ENCODE assay signal across 17 cellular contexts in genomic region chr1:216071227-216071626, GRCh38.
DNase-seq lines count a peak whose midpoint lies in the region; ATAC-seq and TF ChIP-seq lines count a peak whose summit lies in the region.
"Had no signal": no experiment of that assay in that cellular context is flagged by ENCODE, and none has a peak within 500 bp of the region (broad histone marks: within the 10 kb centered on the region; RNA-seq: fewer than 3 reads in every experiment).

No MANE protein-coding gene starts in this region.

- no peaks in the 10 kb centered on the region for H3K36me3 Mint-ChIP-seq in neural progenitor cell

- H3K27ac ChIP-seq in hepatocyte = no peak overlapping the region
- no peak overlapping the region for H3K27ac ChIP-seq in neural progenitor cell
- H3K27ac ChIP-seq: BLaER1 had no signal

- H3K4me1 Mint-ChIP-seq in neural progenitor cell = peaks cover 23% of the 10 kb centered on the region
- H3K4me1 Mint-ChIP-seq: CD8-positive, alpha-beta memory T cell had no signal

- H3K9me3 ChIP-seq in hepatocyte (ENCODE audit: low read depth) (no peaks in the 10 kb centered on the region), neural progenitor cell (ENCODE audit: low read depth) (no peaks in the 10 kb centered on the region)
- H3K9me3 ChIP-seq: BLaER1, Caco-2 had no signal

- H4K20me1 ChIP-seq in hepatocyte (ENCODE audit: insufficient read depth, poor library complexity, severe bottlenecking) (no peaks in the 10 kb centered on the region), neural progenitor cell (ENCODE audit: low read depth) (no peaks in the 10 kb centered on the region)
- H4K20me1 ChIP-seq: BLaER1 had no signal

- no peaks in the 10 kb centered on the region for H3K27me3 Mint-ChIP-seq in neural progenitor cell (ENCODE audit: insufficient read depth, low read depth)
- H3K27me3 Mint-ChIP-seq: CD8-positive, alpha-beta memory T cell had no signal

- peak; percentile 80 for DNase-seq in DMS153 (lab: John Stamatoyannopoulos, UW)
- peak; percentile 89 for DNase-seq in NCI-H69 (lab: John Stamatoyannopoulos, UW)
- DNase-seq in hepatocyte (ENCODE audit: low spot score) = peak; percentile 5
- DNase-seq in neural progenitor cell (ENCODE audit: low spot score) = no peak
- no peak for DNase-seq in NAMALWA (ENCODE audit: low spot score)
- no peak for DNase-seq in cardiac septum (ENCODE audit: low spot score)
- no peak for DNase-seq in ureter (ENCODE audit: low spot score)
- DNase-seq: 8988T; AML-193; Caco-2; CD8-positive, alpha-beta memory T cell; DMS79; H7; IMR-90 had no signal

- intact Hi-C loops in cardiac septum (cut with DNase I) = no loop called here

- H3K4me1 ChIP-seq in hepatocyte (ENCODE audit: insufficient read depth) (no peaks in the 10 kb centered on the region), neural progenitor cell (no peaks in the 10 kb centered on the region)
- H3K4me1 ChIP-seq: BLaER1 had no signal

- no peak overlapping the region for H3K27ac Mint-ChIP-seq in neural progenitor cell
- H3K27ac Mint-ChIP-seq: CD8-positive, alpha-beta memory T cell had no signal

- H3K9me3 Mint-ChIP-seq in neural progenitor cell = no peaks in the 10 kb centered on the region

- H3K4me2 ChIP-seq in hepatocyte (no peak overlapping the region), neural progenitor cell (no peak overlapping the region)
- H3K4me2 ChIP-seq: BLaER1 had no signal

- no peaks in the 10 kb centered on the region for H3K27me3 ChIP-seq in hepatocyte
- H3K27me3 ChIP-seq in neural progenitor cell = no peaks in the 10 kb centered on the region
- H3K27me3 ChIP-seq: BLaER1 had no signal

- H3K36me3 ChIP-seq in hepatocyte (replicated peaks; ENCODE audit: insufficient read depth, low read depth) (no peaks in the 10 kb centered on the region), neural progenitor cell (no peaks in the 10 kb centered on the region)
- H3K36me3 ChIP-seq: BLaER1 had no signal

- H3K4me3 Mint-ChIP-seq in neural progenitor cell = no peak overlapping the region
- H3K4me3 Mint-ChIP-seq: CD8-positive, alpha-beta memory T cell had no signal

- H2AFZ ChIP-seq in hepatocyte (no peak overlapping the region), neural progenitor cell (replicated peaks) (peak overlapping the region; percentile 68)

- H3K9ac ChIP-seq in neural progenitor cell = no peak overlapping the region
- H3K9ac ChIP-seq: BLaER1 had no signal

- no peaks in the 10 kb centered on the region for H3K9me2 ChIP-seq in hepatocyte (replicated peaks; ENCODE audit: insufficient read depth)

- H3F3A ChIP-seq in neural progenitor cell (ENCODE audit: low read depth) = no peaks in the 10 kb centered on the region

- TF ChIP-seq CTCF in hepatocyte (IDR thresholded peaks at IDR 0.05; ENCODE audit: poor library complexity) (no peak), neural progenitor cell (IDR thresholded peaks at IDR 0.05) (no peak)

- no peak for ATAC-seq in activated CD4-positive, CD25-positive, alpha-beta regulatory T cell treated with anti-CD3 and anti-CD28 coated beads, Interleukin-2, amount 50 U/mL, for 24 hours
- ATAC-seq: GM12878 had no signal

- H3K4me3 ChIP-seq in hepatocyte = no peak overlapping the region
- H3K4me3 ChIP-seq in neural progenitor cell = no peak overlapping the region
- H3K4me3 ChIP-seq: BLaER1, GM12878 had no signal

- WGBS in hepatocyte (ENCODE audit: low lambda C conversion rate, missing lambda C conversion rate) = 53% methylated on average over 3 of the region's 3 CpGs

- H3K79me2 ChIP-seq in hepatocyte = no peaks in the 10 kb centered on the region
- no peaks in the 10 kb centered on the region for H3K79me2 ChIP-seq in neural progenitor cell (ENCODE audit: low read depth)

Comparison
In these comparisons a context has a peak if more than half of its experiments do, and no peak if none do; other contexts are left out.
1. DNase-seq: peak in DMS153 (single experiment), NCI-H69 (single experiment) and hepatocyte (single experiment); none in neural progenitor cell (single experiment), NAMALWA (single experiment), cardiac septum (single experiment) and ureter (single experiment).